ENCODE assay signal across 15 cellular contexts in the genomic region with DNA sequence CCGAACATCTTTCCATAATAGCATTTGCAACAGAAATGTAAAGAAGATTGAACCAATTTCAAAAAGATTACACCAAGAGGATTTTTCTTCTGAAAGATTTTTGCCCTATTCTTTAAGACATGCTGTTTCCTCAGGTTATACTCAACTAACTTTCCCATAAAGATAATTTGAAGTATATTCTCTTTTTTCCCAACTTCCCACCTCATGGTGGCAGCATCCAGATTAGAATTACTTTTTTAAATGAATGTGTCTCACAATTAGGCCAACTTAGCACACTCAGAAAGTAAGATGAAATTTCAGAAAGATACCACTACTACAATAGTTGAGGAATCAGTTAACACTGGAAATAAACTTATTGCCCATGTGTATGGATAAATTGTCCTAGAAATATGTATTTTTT.
DNase-seq lines count a peak whose midpoint lies in the region; ATAC-seq and TF ChIP-seq lines count a peak whose summit lies in the region.
"Had no signal": no experiment of that assay in that cellular context is flagged by ENCODE, and none has a peak within 500 bp of the region (broad histone marks: within the 10 kb centered on the region; RNA-seq: fewer than 3 reads in every experiment).

No MANE protein-coding gene starts in this region.

- H3K4me1 ChIP-seq in PC-3 (ENCODE audit: insufficient read depth, low read length) (peaks cover 12% of the 10 kb centered on the region), endodermal cell (ENCODE audit: control insufficient read depth, insufficient read depth, low read length) (no peaks in the 10 kb centered on the region), neural progenitor cell (peaks cover 45% of the 10 kb centered on the region)
- H3K4me1 ChIP-seq: A549, Caco-2, HAP-1 had no signal

- H3K27me3 ChIP-seq in PC-3 (ENCODE audit: low read length) = no peaks in the 10 kb centered on the region
- peaks cover 11% of the 10 kb centered on the region for H3K27me3 ChIP-seq in endodermal cell (ENCODE audit: control insufficient read depth, insufficient read depth, low read length, poor library complexity, severe bottlenecking)
- H3K27me3 ChIP-seq in neural progenitor cell = no peaks in the 10 kb centered on the region
- no peaks in the 10 kb centered on the region for H3K27me3 ChIP-seq in CD4-positive, alpha-beta T cell (ENCODE audit: control insufficient read depth, insufficient read depth, low read length)
- H3K27me3 ChIP-seq: BLaER1 treated with 17β-estradiol and CSF1 and Interleukin-3, amounts not matched to agents 10 nM and 100 nM had no signal

- H3K27ac Mint-ChIP-seq in activated T-cell treated with anti-CD3 and anti-CD28 coated beads, Interleukin-2, amount 50 U/mL, for 72 hours = peak overlapping the region; percentile 73
- H3K27ac Mint-ChIP-seq in endodermal cell (no peak overlapping the region), neural progenitor cell (no peak overlapping the region)
- H3K27ac Mint-ChIP-seq in activated CD4-positive, alpha-beta T cell treated with anti-CD3 and anti-CD28 coated beads for 36 hours = no peak overlapping the region
- H3K27ac Mint-ChIP-seq in CD4-positive, alpha-beta T cell = no peak overlapping the region
- H3K27ac Mint-ChIP-seq: B cell; CD4-positive, CD25-positive, alpha-beta regulatory T cell had no signal

- H3K4me3 ChIP-seq in PC-3 (ENCODE audit: low read length) (no peak overlapping the region), endodermal cell (ENCODE audit: low read length) (no peak overlapping the region), neural progenitor cell (no peak overlapping the region)
- H3K4me3 ChIP-seq: A549; BLaER1 treated with 17β-estradiol and CSF1 and Interleukin-3, amounts not matched to agents 10 nM and 100 nM; HAP-1 had no signal

- H3K9ac ChIP-seq in PC-3 (ENCODE audit: low read length) = no peak overlapping the region
- H3K9ac ChIP-seq in endodermal cell (ENCODE audit: extremely low read depth, low read length, poor library complexity, severe bottlenecking) = no peak overlapping the region
- H3K9ac ChIP-seq in neural progenitor cell = no peak overlapping the region
- H3K9ac ChIP-seq: BLaER1 treated with 17β-estradiol and CSF1 and Interleukin-3, amounts not matched to agents 10 nM and 100 nM had no signal

- H3K79me2 ChIP-seq in PC-3 (ENCODE audit: low read length) (no peaks in the 10 kb centered on the region), neural progenitor cell (ENCODE audit: low read depth) (no peaks in the 10 kb centered on the region)

- POLR2A ChIA-PET in PC-3 (lab: Charles Lee; ENCODE audit: unreplicated experiment) = no interaction called here
- POLR2A ChIA-PET in activated CD4-positive, alpha-beta T cell treated with anti-CD3 and anti-CD28 coated beads for 36 hours (lab: Charles Lee) = no interaction called here
- POLR2A ChIA-PET in CD4-positive, alpha-beta T cell (lab: Charles Lee) = no interaction called here

- no peaks in the 10 kb centered on the region; the same call in 1 of the 2 replicates for H3K9me2 ChIP-seq in PC-3 (replicated peaks; ENCODE audit: low read length)

- CTCF ChIA-PET in PC-3 (lab: Charles Lee) = no interaction called here
- CTCF ChIA-PET in activated CD4-positive, alpha-beta T cell treated with anti-CD3 and anti-CD28 coated beads for 36 hours (lab: Charles Lee) = no interaction called here
- CTCF ChIA-PET in CD4-positive, alpha-beta T cell (lab: Charles Lee) = no interaction called here

- TF ChIP-seq CTCF in PC-3 (conservative IDR thresholded peaks at IDR 0.05; ENCODE audit: low read depth, low read length) = 0 out of 2 replicates have a peak, but pooled peaks have one; percentile 24
- peak; percentile 26 for TF ChIP-seq CTCF in endodermal cell (conservative IDR thresholded peaks at IDR 0.05)
- no peak for TF ChIP-seq CTCF in neural progenitor cell (IDR thresholded peaks at IDR 0.05)
- no peak for TF ChIP-seq CTCF in CD4-positive, alpha-beta T cell (IDR thresholded peaks at IDR 0.05)

- no peak for ATAC-seq in activated T-cell treated with anti-CD3 and anti-CD28 coated beads, Interleukin-2, amount 50 U/mL, for 72 hours (replicated peaks in 1 of 2)
- ATAC-seq in PC-3 = no peak
- ATAC-seq in activated CD4-positive, alpha-beta T cell treated with anti-CD3 and anti-CD28 coated beads for 36 hours = no peak
- no peak for ATAC-seq in CD4-positive, alpha-beta T cell (ENCODE audit: poor library complexity)
- ATAC-seq: A549 had no signal

- intact Hi-C loops in PC-3 (cut with micrococcal nuclease) = loop anchor here (5.0 kb wide), 1 partner anchor 180 kb away; the partner anchor contains the start of gene CSTF2T
- intact Hi-C loops in activated CD4-positive, alpha-beta T cell treated with anti-CD3 and anti-CD28 coated beads for 36 hours (cut with DNase I, micrococcal nuclease) = loop anchor here (2.0 to 5.0 kb wide), 2 partner anchors 45 to 180 kb away; partner anchors contain the start of gene CSTF2T (in 1 of the 2)
- intact Hi-C loops in CD4-positive, alpha-beta T cell (cut with DNase I, micrococcal nuclease) = no loop called here

- H2AFZ ChIP-seq in PC-3 (ENCODE audit: low read length) (no peak overlapping the region), neural progenitor cell (replicated peaks) (no peak overlapping the region)

- H3K4me2 ChIP-seq in PC-3 (ENCODE audit: low read length) (no peak overlapping the region), neural progenitor cell (no peak overlapping the region)
- H3K4me2 ChIP-seq: A549 had no signal

- BruUV-seq in PC-3 (replicated peaks; lab: Mats Ljungman, UMichigan) = no TSS peak

- H3K36me3 Mint-ChIP-seq in activated T-cell treated with anti-CD3 and anti-CD28 coated beads, Interleukin-2, amount 50 U/mL, for 72 hours (ENCODE audit: insufficient read depth in 2 of 2) = no peaks in the 10 kb centered on the region
- H3K36me3 Mint-ChIP-seq in endodermal cell (ENCODE audit: low read depth) = no peaks in the 10 kb centered on the region
- H3K36me3 Mint-ChIP-seq in neural progenitor cell = no peaks in the 10 kb centered on the region
- no peaks in the 10 kb centered on the region for H3K36me3 Mint-ChIP-seq in activated CD4-positive, alpha-beta T cell treated with anti-CD3 and anti-CD28 coated beads for 36 hours (ENCODE audit: low read depth)
- H3K36me3 Mint-ChIP-seq in CD4-positive, alpha-beta T cell (ENCODE audit: low read depth) = no peaks in the 10 kb centered on the region
- H3K36me3 Mint-ChIP-seq: CD4-positive, CD25-positive, alpha-beta regulatory T cell had no signal

- WGBS in endodermal cell (ENCODE audit: insufficient coverage in 1 of 2, insufficient read length in 1 of 2), 2 experiments = 97 to 100% methylated on average over 1 of the region's 1 CpG

- no peak for DNase-seq in activated T-cell treated with anti-CD3 and anti-CD28 coated beads, Interleukin-2, amount 50 U/mL, for 72 hours
- DNase-seq in activated T-cell treated with anti-CD3 and anti-CD28 coated beads, Interleukin-2, amount 50 U/mL, for 1 hour = no peak
- no peak for DNase-seq in PC-3
- DNase-seq in endodermal cell = no peak
- DNase-seq in neural progenitor cell (ENCODE audit: low spot score) = no peak
- no peak for DNase-seq in T-helper 2 cell
- no peak for DNase-seq in activated CD4-positive, alpha-beta T cell treated with anti-CD3 and anti-CD28 coated beads for 36 hours
- no peak for DNase-seq in CD4-positive, alpha-beta T cell
- DNase-seq: Caco-2; CD4-positive, CD25-positive, alpha-beta regulatory T cell had no signal

- H3K36me3 ChIP-seq in PC-3 (ENCODE audit: low read depth, low read length) = no peaks in the 10 kb centered on the region
- no peaks in the 10 kb centered on the region for H3K36me3 ChIP-seq in endodermal cell (ENCODE audit: control insufficient read depth, insufficient read depth, low read length)
- no peaks in the 10 kb centered on the region for H3K36me3 ChIP-seq in neural progenitor cell
- H3K36me3 ChIP-seq: BLaER1 treated with 17β-estradiol and CSF1 and Interleukin-3, amounts not matched to agents 10 nM and 100 nM; HAP-1 had no signal

- H3K27ac ChIP-seq in PC-3 (ENCODE audit: low read length) = no peak overlapping the region
- no peak overlapping the region for H3K27ac ChIP-seq in endodermal cell (ENCODE audit: low read depth, low read length)
- peak overlapping the region; percentile 78 for H3K27ac ChIP-seq in neural progenitor cell
- no peak overlapping the region for H3K27ac ChIP-seq in CD4-positive, alpha-beta T cell (ENCODE audit: low read depth, low read length)
- H3K27ac ChIP-seq: 22Rv1, A549 had no signal

- H3K9me3 Mint-ChIP-seq in activated T-cell treated with anti-CD3 and anti-CD28 coated beads, Interleukin-2, amount 50 U/mL, for 72 hours = peaks cover 0 to 2% of the 10 kb centered on the region in 2 donors
- H3K9me3 Mint-ChIP-seq in endodermal cell = no peaks in the 10 kb centered on the region
- H3K9me3 Mint-ChIP-seq in neural progenitor cell = no peaks in the 10 kb centered on the region
- H3K9me3 Mint-ChIP-seq in activated CD4-positive, alpha-beta T cell treated with anti-CD3 and anti-CD28 coated beads for 36 hours (ENCODE audit: low read depth) = no peaks in the 10 kb centered on the region
- H3K9me3 Mint-ChIP-seq in CD4-positive, alpha-beta T cell = no peaks in the 10 kb centered on the region

- H4K20me1 ChIP-seq in PC-3 (ENCODE audit: low read length) (no peaks in the 10 kb centered on the region), neural progenitor cell (ENCODE audit: low read depth) (no peaks in the 10 kb centered on the region)
- H4K20me1 ChIP-seq: BLaER1 treated with 17β-estradiol and CSF1 and Interleukin-3, amounts not matched to agents 10 nM and 100 nM had no signal

- no peaks in the 10 kb centered on the region for H3K27me3 Mint-ChIP-seq in activated T-cell treated with anti-CD3 and anti-CD28 coated beads, Interleukin-2, amount 50 U/mL, for 72 hours (ENCODE audit: low read depth)
- H3K27me3 Mint-ChIP-seq in endodermal cell (ENCODE audit: insufficient read depth) (no peaks in the 10 kb centered on the region), neural progenitor cell (ENCODE audit: insufficient read depth, low read depth) (no peaks in the 10 kb centered on the region)
- no peaks in the 10 kb centered on the region for H3K27me3 Mint-ChIP-seq in activated CD4-positive, alpha-beta T cell treated with anti-CD3 and anti-CD28 coated beads for 36 hours
- H3K27me3 Mint-ChIP-seq in CD4-positive, alpha-beta T cell = no peaks in the 10 kb centered on the region
- H3K27me3 Mint-ChIP-seq: B cell; CD4-positive, CD25-positive, alpha-beta regulatory T cell had no signal

- peaks cover 16% of the 10 kb centered on the region for H3K4me1 Mint-ChIP-seq in activated T-cell treated with anti-CD3 and anti-CD28 coated beads, Interleukin-2, amount 50 U/mL, for 72 hours (ENCODE audit: low read depth)
- H3K4me1 Mint-ChIP-seq in endodermal cell (peaks cover 3% of the 10 kb centered on the region), neural progenitor cell (peaks cover 27% of the 10 kb centered on the region)
- peaks cover 17% of the 10 kb centered on the region for H3K4me1 Mint-ChIP-seq in activated CD4-positive, alpha-beta T cell treated with anti-CD3 and anti-CD28 coated beads for 36 hours
- H3K4me1 Mint-ChIP-seq in CD4-positive, alpha-beta T cell (ENCODE audit: low read depth) = peaks cover 8% of the 10 kb centered on the region
- H3K4me1 Mint-ChIP-seq: B cell had no signal

- H3K4me3 Mint-ChIP-seq in activated T-cell treated with anti-CD3 and anti-CD28 coated beads, Interleukin-2, amount 50 U/mL, for 72 hours = no peak overlapping the region
- no peak overlapping the region for H3K4me3 Mint-ChIP-seq in endodermal cell
- H3K4me3 Mint-ChIP-seq in neural progenitor cell = no peak overlapping the region
- no peak overlapping the region for H3K4me3 Mint-ChIP-seq in activated CD4-positive, alpha-beta T cell treated with anti-CD3 and anti-CD28 coated beads for 36 hours
- H3K4me3 Mint-ChIP-seq in CD4-positive, alpha-beta T cell = no peak overlapping the region
- H3K4me3 Mint-ChIP-seq: B cell; CD4-positive, CD25-positive, alpha-beta regulatory T cell had no signal

- H3F3A ChIP-seq in PC-3 (ENCODE audit: low read length, unreplicated experiment) (peaks cover 7% of the 10 kb centered on the region), neural progenitor cell (ENCODE audit: low read depth) (peaks cover 24% of the 10 kb centered on the region)

- H3K9me3 ChIP-seq in PC-3 (ENCODE audit: low read length) = 0 out of 2 replicates have a peak, but pooled peaks cover 7% of the 10 kb centered on the region
- H3K9me3 ChIP-seq in endodermal cell (ENCODE audit: control insufficient read depth, low read length) = no peaks in the 10 kb centered on the region
- H3K9me3 ChIP-seq in neural progenitor cell (ENCODE audit: low read depth) = no peaks in the 10 kb centered on the region
- no peaks in the 10 kb centered on the region for H3K9me3 ChIP-seq in CD4-positive, alpha-beta T cell (ENCODE audit: control insufficient read depth, low read length)
- H3K9me3 ChIP-seq: A549, Caco-2, HAP-1 had no signal

Comparison
In these comparisons a context has a peak if more than half of its experiments do, and no peak if none do; other contexts are left out.
1. CTCF ChIP-seq: peak in PC-3 (single experiment) and endodermal cell (single experiment); none in neural progenitor cell (single experiment) and CD4-positive, alpha-beta T cell (single experiment).
2. intact Hi-C loops: an anchor here in PC-3 (5.0 kb wide) and activated CD4-positive, alpha-beta T cell treated with anti-CD3 and anti-CD28 coated beads for 36 hours (2.0 to 5.0 kb wide); none called in CD4-positive, alpha-beta T cell.